In the genomic region with DNA sequence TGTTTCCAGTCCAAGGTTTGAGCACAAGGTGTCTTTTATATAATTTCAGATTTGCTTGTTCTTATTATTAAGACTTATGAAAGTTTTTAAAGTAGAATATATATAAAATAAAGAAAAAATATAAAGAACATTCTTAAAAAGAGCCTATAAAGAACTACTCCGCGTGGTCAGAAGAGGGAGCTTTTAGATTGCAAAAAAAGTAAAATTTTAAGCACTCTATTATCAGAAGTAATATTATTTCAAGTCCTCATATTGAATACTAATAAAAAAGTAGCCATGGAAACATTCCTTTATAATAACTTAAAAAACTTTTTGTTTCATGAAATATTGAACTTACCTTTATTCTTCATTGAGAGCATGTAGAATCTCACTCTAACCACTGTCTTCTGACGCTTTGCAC, we compare ENCODE assay signal across 16 cellular contexts. TPM values are rescaled to one million over a fixed set of nuclear protein-coding genes. Genes with fewer than 3 reads are reported as not detected.
A peak's percentile ranks its signal among the peaks of the same experiment; 100 is the strongest.
DNase-seq lines count a peak whose midpoint lies in the region; ATAC-seq, FAIRE-seq and TF ChIP-seq lines count a peak whose summit lies in the region.
"Had no signal": no experiment of that assay in that cellular context is flagged by ENCODE, and none has a peak within 500 bp of the region (broad histone marks: within the 10 kb centered on the region; RNA-seq: fewer than 3 reads in every experiment).

No MANE protein-coding gene starts in this region.

- H3K4me1 Mint-ChIP-seq in astrocyte (ENCODE audit: low read depth, unreplicated experiment) (no peaks in the 10 kb centered on the region), GM23338 (peaks cover 14% of the 10 kb centered on the region)
- H3K4me1 Mint-ChIP-seq in activated naive CD8-positive, alpha-beta T cell treated with anti-CD3 and anti-CD28 coated beads for 36 hours, result no peaks in the 10 kb centered on the region
- H3K4me1 Mint-ChIP-seq: activated CD4-positive, alpha-beta T cell treated with anti-CD3 and anti-CD28 coated beads, Interleukin-2, amount 10 ng/mL, durations not matched to agents 7 days and 5 days; CD4-positive, alpha-beta memory T cell had no signal

- H3K79me2 ChIP-seq in astrocyte (ENCODE audit: insufficient read depth, low read length) (no peaks in the 10 kb centered on the region), hepatocyte (no peaks in the 10 kb centered on the region), GM23338 (replicated peaks; ENCODE audit: insufficient read depth) (no peaks in the 10 kb centered on the region)

- H3K36me3 ChIP-seq in astrocyte (ENCODE audit: insufficient read depth, low read length) (no peaks in the 10 kb centered on the region), hepatocyte (replicated peaks; ENCODE audit: insufficient read depth, low read depth) (no peaks in the 10 kb centered on the region), GM23338 (ENCODE audit: insufficient read depth) (no peaks in the 10 kb centered on the region)

- H3K9me3 Mint-ChIP-seq in astrocyte (ENCODE audit: unreplicated experiment) (no peaks in the 10 kb centered on the region), GM23338 (no peaks in the 10 kb centered on the region)
- H3K9me3 Mint-ChIP-seq in activated naive CD8-positive, alpha-beta T cell treated with anti-CD3 and anti-CD28 coated beads for 36 hours, result no peaks in the 10 kb centered on the region
- H3K9me3 Mint-ChIP-seq: activated CD4-positive, alpha-beta T cell treated with anti-CD3 and anti-CD28 coated beads, Interleukin-2, amount 10 ng/mL, durations not matched to agents 7 days and 5 days; natural killer cell treated with Interleukin-12 subunit alpha and Interleukin-12 subunit beta and Interleukin-15 and Interleukin-18, amount 100 ng/mL, for 72 hours had no signal

- in situ Hi-C loops in GM13977 (cut with MboI; ENCODE audit: low pct_unique_long_range_greater_than_20kb, low sequenced_read_pairs, unreplicated experiment), result no loop called here

- WGBS in hepatocyte (ENCODE audit: low lambda C conversion rate, missing lambda C conversion rate), result 46% methylated on average over 3 of the region's 3 CpGs

- no peak overlapping the region for H2AFZ ChIP-seq in astrocyte (ENCODE audit: low read depth, low read length)
- no peak overlapping the region for H2AFZ ChIP-seq in hepatocyte
- no peak overlapping the region for H2AFZ ChIP-seq in GM23338

- H3K27me3 ChIP-seq in astrocyte (ENCODE audit: insufficient read depth, low read length) (no peaks in the 10 kb centered on the region), hepatocyte (no peaks in the 10 kb centered on the region), GM23338 (ENCODE audit: insufficient read depth) (no peaks in the 10 kb centered on the region)

- H3K9me3 ChIP-seq in astrocyte (ENCODE audit: insufficient read depth, low read depth, low read length) (no peaks in the 10 kb centered on the region), hepatocyte (ENCODE audit: low read depth) (no peaks in the 10 kb centered on the region)

- H3K27me3 Mint-ChIP-seq in astrocyte (ENCODE audit: low read depth, unreplicated experiment) (no peaks in the 10 kb centered on the region), GM23338 (ENCODE audit: insufficient read depth, low read depth, poor library complexity) (peaks cover under 1% of the 10 kb centered on the region)
- H3K27me3 Mint-ChIP-seq in activated naive CD8-positive, alpha-beta T cell treated with anti-CD3 and anti-CD28 coated beads for 36 hours, result peaks cover 12% of the 10 kb centered on the region
- H3K27me3 Mint-ChIP-seq: activated CD4-positive, alpha-beta T cell treated with anti-CD3 and anti-CD28 coated beads, Interleukin-2, amount 10 ng/mL, durations not matched to agents 7 days and 5 days; natural killer cell treated with Interleukin-12 subunit alpha and Interleukin-12 subunit beta and Interleukin-15 and Interleukin-18, amount 100 ng/mL, for 72 hours had no signal

- DNase-seq in AML-193 (lab: John Stamatoyannopoulos, UW) (peak; percentile 9 to 12), GM13977 (ENCODE audit: low spot score) (no peak), astrocyte (ENCODE audit: low read depth) (no peak), hepatocyte (ENCODE audit: low spot score) (no peak), GM23338 (ENCODE audit: low spot score) (no peak), germinal center (ENCODE audit: low spot score) (no peak)
- no peak for DNase-seq in activated naive CD8-positive, alpha-beta T cell treated with anti-CD3 and anti-CD28 coated beads for 36 hours
- no peak for DNase-seq in activated effector memory CD4-positive, alpha-beta T cell treated with Interleukin-2 at 50 U/mL for 16 hours
- DNase-seq: activated CD4-positive, alpha-beta T cell treated with anti-CD3 and anti-CD28 coated beads, Interleukin-2, amount 10 ng/mL, durations not matched to agents 7 days and 5 days; activated gamma-delta T cell; CD4-positive, alpha-beta memory T cell; cerebellar nuclear complex; NCI-H1436 had no signal

- H3K4me1 ChIP-seq in astrocyte (ENCODE audit: insufficient read depth, low read length) (no peaks in the 10 kb centered on the region), hepatocyte (ENCODE audit: insufficient read depth) (no peaks in the 10 kb centered on the region), GM23338 (ENCODE audit: insufficient read depth) (no peaks in the 10 kb centered on the region)

- H3K4me3 ChIP-seq in astrocyte (ENCODE audit: insufficient read depth, low read depth, low read length) (no peak overlapping the region), hepatocyte (no peak overlapping the region), GM23338 (no peak overlapping the region)

- no peak overlapping the region for H3K4me3 Mint-ChIP-seq in astrocyte (ENCODE audit: unreplicated experiment)
- no peak overlapping the region for H3K4me3 Mint-ChIP-seq in GM23338
- H3K4me3 Mint-ChIP-seq in activated naive CD8-positive, alpha-beta T cell treated with anti-CD3 and anti-CD28 coated beads for 36 hours, result no peak overlapping the region
- H3K4me3 Mint-ChIP-seq: activated CD4-positive, alpha-beta T cell treated with anti-CD3 and anti-CD28 coated beads, Interleukin-2, amount 10 ng/mL, durations not matched to agents 7 days and 5 days; CD4-positive, alpha-beta memory T cell; natural killer cell treated with Interleukin-12 subunit alpha and Interleukin-12 subunit beta and Interleukin-15 and Interleukin-18, amount 100 ng/mL, for 72 hours had no signal

- H3K27ac Mint-ChIP-seq in astrocyte (ENCODE audit: unreplicated experiment), result no peak overlapping the region
- no peak overlapping the region for H3K27ac Mint-ChIP-seq in GM23338
- H3K27ac Mint-ChIP-seq in activated naive CD8-positive, alpha-beta T cell treated with anti-CD3 and anti-CD28 coated beads for 36 hours, result no peak overlapping the region
- H3K27ac Mint-ChIP-seq: activated CD4-positive, alpha-beta T cell treated with anti-CD3 and anti-CD28 coated beads, Interleukin-2, amount 10 ng/mL, durations not matched to agents 7 days and 5 days; CD4-positive, alpha-beta memory T cell; natural killer cell treated with Interleukin-12 subunit alpha and Interleukin-12 subunit beta and Interleukin-15 and Interleukin-18, amount 100 ng/mL, for 72 hours had no signal

- no peak for FAIRE-seq in astrocyte (lab: Jason Lieb, UNC)

- ATAC-seq in GM23338, result no peak
- ATAC-seq: natural killer cell treated with Interleukin-12 subunit alpha and Interleukin-12 subunit beta and Interleukin-15 and Interleukin-18, amount 100 ng/mL, for 72 hours had no signal

- H3K27ac ChIP-seq in astrocyte (ENCODE audit: low read depth, low read length), result no peak overlapping the region
- H3K27ac ChIP-seq in hepatocyte, result no peak overlapping the region
- H3K27ac ChIP-seq in GM23338 (ENCODE audit: low read depth), result no peak overlapping the region

- H3F3A ChIP-seq in GM23338 (replicated peaks; ENCODE audit: low read depth), result no peaks in the 10 kb centered on the region

- H4K20me1 ChIP-seq in astrocyte (ENCODE audit: insufficient read depth, low read length) (no peaks in the 10 kb centered on the region), hepatocyte (ENCODE audit: insufficient read depth, poor library complexity, severe bottlenecking) (no peaks in the 10 kb centered on the region), GM23338 (replicated peaks; ENCODE audit: insufficient read depth) (no peaks in the 10 kb centered on the region)

- no peaks in the 10 kb centered on the region for H3K36me3 Mint-ChIP-seq in astrocyte (ENCODE audit: low read depth, unreplicated experiment)
- no peaks in the 10 kb centered on the region for H3K36me3 Mint-ChIP-seq in GM23338 (ENCODE audit: low read depth)
- no peaks in the 10 kb centered on the region for H3K36me3 Mint-ChIP-seq in activated naive CD8-positive, alpha-beta T cell treated with anti-CD3 and anti-CD28 coated beads for 36 hours
- H3K36me3 Mint-ChIP-seq: CD4-positive, alpha-beta memory T cell; natural killer cell treated with Interleukin-12 subunit alpha and Interleukin-12 subunit beta and Interleukin-15 and Interleukin-18, amount 100 ng/mL, for 72 hours had no signal

- H3K9me2 ChIP-seq in hepatocyte (replicated peaks; ENCODE audit: insufficient read depth) (no peaks in the 10 kb centered on the region), GM23338 (ENCODE audit: insufficient read depth) (no peaks in the 10 kb centered on the region)

- peak; percentile 17 for TF ChIP-seq CTCF in GM13977 (IDR thresholded peaks at IDR 0.05; ENCODE audit: extremely low read depth, insufficient read depth, missing control alignments)
- TF ChIP-seq CTCF in astrocyte (IDR thresholded peaks at IDR 0.05; ENCODE audit: insufficient read depth, low read depth, low read length), result peak; percentile 27
- peak; percentile 68 for TF ChIP-seq CTCF in hepatocyte (IDR thresholded peaks at IDR 0.05; ENCODE audit: poor library complexity)
- TF ChIP-seq CTCF in GM23338 (conservative IDR thresholded peaks at IDR 0.05; ENCODE audit: low read depth in 2 of 2), result peak in 1 of 2 experiments; percentile 67; a peak in 3 of 4 replicates

- H3K9ac ChIP-seq in astrocyte (ENCODE audit: low read length), result no peak overlapping the region

- no peak overlapping the region for H3K4me2 ChIP-seq in astrocyte (ENCODE audit: low read length)
- H3K4me2 ChIP-seq in hepatocyte, result no peak overlapping the region
- H3K4me2 ChIP-seq in GM23338, result no peak overlapping the region

TF ChIP-seq in GM23338, 12 proteins besides CTCF, POLR2A, EP300 and RAD21 (continues in another document):
- no peak for TF ChIP-seq EZH2 (IDR thresholded peaks at IDR 0.05; ENCODE audit: low read depth, unreplicated experiment)
- no peak for TF ChIP-seq ZNF331 (CRISPR knock-in tag; IDR thresholded peaks at IDR 0.05; ENCODE audit: low read depth)

RNA-seq across cellular contexts. Expression of a gene that starts 51.4 kb away (rescaled TPM):
- total RNA-seq in astrocyte, result not detected in 2 replicates
- total RNA-seq in hepatocyte, result 0.30 and 0.32 TPM in 2 replicates
- 1.5 and 1.9 TPM in 2 replicates for polyA plus RNA-seq in hepatocyte
- total RNA-seq in GM23338 (2014; rRNA removed; shearing (Covaris generic)), result not detected in 2 replicates
- not detected in 2 replicates for polyA plus RNA-seq in GM23338 (2016; fragmentation: Nextera tagmentation; extraction: Ambion mirVana)
- not detected for total RNA-seq in activated naive CD8-positive, alpha-beta T cell treated with anti-CD3 and anti-CD28 coated beads for 36 hours
- total RNA-seq: activated CD4-positive, alpha-beta T cell treated with anti-CD3 and anti-CD28 coated beads, Interleukin-2, amount 10 ng/mL, durations not matched to agents 7 days and 5 days; CD4-positive, alpha-beta memory T cell; natural killer cell treated with Interleukin-12 subunit alpha and Interleukin-12 subunit beta and Interleukin-15 and Interleukin-18, amount 100 ng/mL, for 72 hours; skeletal muscle tissue; T-helper 1 cell treated with Interleukin-12 subunit alpha and Interleukin-12 subunit beta and Interleukin-4 antibody, amounts not matched to agents 30 ng/mL and 1 ng/mL, for 36 hours had no signal
- polyA plus RNA-seq: CD4-positive, alpha-beta memory T cell had no signal

Comparison
In these comparisons a context has a peak if more than half of its experiments do, and no peak if none do; other contexts are left out.
1. DNase-seq: peak in AML-193 (2 of 2); none in GM13977 (single experiment), astrocyte (single experiment), hepatocyte (single experiment), GM23338 (single experiment), activated naive CD8-positive, alpha-beta T cell treated with anti-CD3 and anti-CD28 coated beads for 36 hours (single experiment), germinal center (single experiment) and activated effector memory CD4-positive, alpha-beta T cell treated with Interleukin-2 at 50 U/mL for 16 hours (single experiment).